ENCODE assay signal across 10 cellular contexts in the genomic region with DNA sequence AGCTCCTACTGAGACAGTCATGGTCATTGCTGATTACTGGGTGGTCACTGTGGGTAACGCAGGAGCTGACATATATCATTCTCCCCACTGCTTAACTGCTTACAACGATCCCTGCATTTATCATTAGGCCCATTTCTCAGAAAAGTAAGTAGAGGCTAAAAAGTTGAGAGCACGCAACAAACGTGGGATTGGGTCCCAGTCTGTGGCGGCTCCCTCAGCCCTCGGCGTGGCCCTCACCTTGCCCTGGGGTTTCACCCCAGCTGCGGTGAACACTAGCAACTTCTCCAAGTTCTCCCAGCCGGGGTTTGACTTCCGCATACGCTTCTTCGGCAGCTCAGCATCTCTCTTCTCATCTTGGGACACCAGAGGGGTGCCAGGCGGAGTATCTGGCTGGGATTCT. TPM values are rescaled to one million over a fixed set of nuclear protein-coding genes. Genes with fewer than 3 reads are reported as not detected.
DNase-seq lines count a peak whose midpoint lies in the region; ATAC-seq and TF ChIP-seq lines count a peak whose summit lies in the region.
"Had no signal": no experiment of that assay in that cellular context is flagged by ENCODE, and none has a peak within 500 bp of the region (broad histone marks: within the 10 kb centered on the region; RNA-seq: fewer than 3 reads in every experiment).

No MANE protein-coding gene starts in this region.

- POLR2A ChIA-PET in Caco-2 (lab: Charles Lee): interaction anchor here (0.7 to 1.0 kb wide), 3 partner anchors 13 to 98 kb away, joined by 3 to 8 read pairs (median 6); partner anchors contain the start of genes AP2A1, PTOV1 and TBC1D17

- peaks cover 11% of the 10 kb centered on the region for H3K36me3 ChIP-seq in Caco-2 (ENCODE audit: control insufficient read depth, insufficient read depth, low read length)
- peaks cover 38 to 39% of the 10 kb centered on the region in 2 donors for H3K36me3 ChIP-seq in ascending aorta
- H3K36me3 ChIP-seq in osteoblast (ENCODE audit: insufficient read depth, low read length): peaks cover 36% of the 10 kb centered on the region
- H3K36me3 ChIP-seq: colonic mucosa had no signal

- peak overlapping the region; percentile 6 to 58 for H3K27ac ChIP-seq in ascending aorta
- no peak overlapping the region for H3K27ac ChIP-seq in osteoblast (ENCODE audit: low read depth, low read length)
- H3K27ac ChIP-seq: colonic mucosa had no signal

- no peaks in the 10 kb centered on the region for H3K9me3 Mint-ChIP-seq in Caco-2 (ENCODE audit: unreplicated experiment)
- H3K9me3 Mint-ChIP-seq in IgD-negative memory B cell: no peaks in the 10 kb centered on the region

- H3K4me3 Mint-ChIP-seq in Caco-2 (ENCODE audit: unreplicated experiment): no peak overlapping the region
- no peak overlapping the region for H3K4me3 Mint-ChIP-seq in IgD-negative memory B cell

- H3K36me3 Mint-ChIP-seq in Caco-2 (ENCODE audit: insufficient read depth, unreplicated experiment) (peaks cover 77% of the 10 kb centered on the region), IgD-negative memory B cell (peaks cover 8% of the 10 kb centered on the region)

- no peak for TF ChIP-seq CTCF in Caco-2 (IDR thresholded peaks at IDR 0.05; ENCODE audit: insufficient read depth in 1 of 2, low read depth in 1 of 2, low read length in 1 of 2, severe bottlenecking in 1 of 2, unreplicated experiment in 1 of 2)
- TF ChIP-seq CTCF in ascending aorta (IDR thresholded peaks at IDR 0.05): no peak
- no peak for TF ChIP-seq CTCF in osteoblast (IDR thresholded peaks at IDR 0.05; ENCODE audit: extremely low read depth, low read depth, low read length)

- CTCF ChIA-PET in Caco-2 (lab: Charles Lee): interaction anchor here (1.0 kb wide), 1 partner anchor 8 kb away, joined by 3 read pairs; no protein-coding TSS in a partner anchor

- peaks cover 41% of the 10 kb centered on the region for H3K79me2 ChIP-seq in osteoblast (ENCODE audit: insufficient read depth, low read length)

- H3K4me3 ChIP-seq in Caco-2 (ENCODE audit: low read depth, low read length) (no peak overlapping the region), ascending aorta (peak overlapping the region in 1 of 2 donors; percentile 94), osteoblast (ENCODE audit: insufficient read depth, low read length) (no peak overlapping the region)
- H3K4me3 ChIP-seq: colonic mucosa, mucosa of descending colon had no signal

- no peak overlapping the region for H2AFZ ChIP-seq in osteoblast (ENCODE audit: low read length)

- peaks cover 22% of the 10 kb centered on the region for H3K4me1 ChIP-seq in Caco-2
- H3K4me1 ChIP-seq in ascending aorta: peaks cover 19 to 23% of the 10 kb centered on the region in 2 donors
- H3K4me1 ChIP-seq in osteoblast (ENCODE audit: insufficient read depth, low read length): peaks cover 26% of the 10 kb centered on the region

- no peak for ATAC-seq in GM21360 (IDR thresholded peaks at IDR 0.05; ENCODE audit: unreplicated experiment)

- H3K27me3 ChIP-seq in Caco-2 (replicated peaks; ENCODE audit: control insufficient read depth, insufficient read depth, low read length) (no peaks in the 10 kb centered on the region), ascending aorta (no peaks in the 10 kb centered on the region), osteoblast (ENCODE audit: insufficient read depth, low read length) (no peaks in the 10 kb centered on the region)
- H3K27me3 ChIP-seq: colonic mucosa, stomach had no signal

- H3K4me1 Mint-ChIP-seq in Caco-2 (ENCODE audit: low read depth, unreplicated experiment): peaks cover 21% of the 10 kb centered on the region
- H3K4me1 Mint-ChIP-seq in IgD-negative memory B cell: peaks cover 11 to 27% (median 16%) of the 10 kb centered on the region in 3 donors

- H3K9me3 ChIP-seq in Caco-2 (no peaks in the 10 kb centered on the region), ascending aorta (no peaks in the 10 kb centered on the region), osteoblast (ENCODE audit: low read depth, low read length) (no peaks in the 10 kb centered on the region)
- H3K9me3 ChIP-seq: colonic mucosa, mucosa of descending colon, stomach had no signal

- no peak for DNase-seq in Caco-2
- DNase-seq in ascending aorta (ENCODE audit: low spot score in 2 of 2): no peak
- DNase-seq in osteoblast (ENCODE audit: insufficient read length, low spot score, missing footprints): no peak
- no peak for DNase-seq in stimulated activated CD4-positive, alpha-beta T cell treated with anti-CD3 and anti-CD28 coated beads, Interleukin-4, amount 100 ng/mL, for 4 hours
- no peak for DNase-seq in NCI-H1092 treated with DMSO at 0.1 percent for 48 hours (lab: John Stamatoyannopoulos, UW)

- H3K27ac Mint-ChIP-seq in Caco-2 (ENCODE audit: unreplicated experiment) (peak overlapping the region; percentile 98), IgD-negative memory B cell (peak overlapping the region in 2 of 3 donors; percentile 18 to 71)

- peak overlapping the region; percentile 94 for H3K4me2 ChIP-seq in osteoblast (ENCODE audit: insufficient read depth, low read length)

- H3K27me3 Mint-ChIP-seq in Caco-2 (ENCODE audit: insufficient read depth, unreplicated experiment): no peaks in the 10 kb centered on the region
- no peaks in the 10 kb centered on the region for H3K27me3 Mint-ChIP-seq in IgD-negative memory B cell

- intact Hi-C loops in Caco-2 (cut with micrococcal nuclease; ENCODE audit: unreplicated experiment) (loop anchor here (5.0 kb wide), 1 partner anchor 188 kb away; the partner anchor contains the start of gene PRMT1), ascending aorta (cut with DNase I) (loop anchor here (5.0 kb wide), 2 partner anchors 188 to 273 kb away; partner anchors contain the start of genes PRMT1 and PRR12)

- H4K20me1 ChIP-seq in osteoblast (ENCODE audit: insufficient read depth, low read length): peaks cover 29% of the 10 kb centered on the region

- BruUV-seq in Caco-2 (replicated peaks; lab: Mats Ljungman, UMichigan): no TSS peak

RNA-seq across cellular contexts. Expression of gene PNKP, which starts 2.5 kb away (rescaled TPM):
- total RNA-seq in Caco-2 (2022) (130 and 147 TPM in 2 replicates), ascending aorta (46.3 TPM), osteoblast (42.1 and 43.8 TPM in 2 replicates)
- polyA plus RNA-seq in IgD-negative memory B cell: 56.3 TPM

RNA-seq across cellular contexts. Expression of gene AKT1S1, which starts 12.3 kb away (rescaled TPM):
- 64.6 and 77.6 TPM in 2 replicates for total RNA-seq in Caco-2 (2022)
- polyA plus RNA-seq in IgD-negative memory B cell: 5.0 TPM
- total RNA-seq in ascending aorta: 12.8 TPM
- 13.3 and 13.4 TPM in 2 replicates for total RNA-seq in osteoblast

RNA-seq across cellular contexts. Expression of gene TBC1D17, which starts 12.6 kb away (rescaled TPM):
- total RNA-seq in Caco-2 (2022) (55.3 and 56.5 TPM in 2 replicates), ascending aorta (44.6 TPM), osteoblast (21.4 and 26.5 TPM in 2 replicates)
- 19.1 TPM for polyA plus RNA-seq in IgD-negative memory B cell

RNA-seq across cellular contexts. Expression of gene PTOV1, which starts 13.9 kb away (rescaled TPM):
- 209 and 224 TPM in 2 replicates for total RNA-seq in Caco-2 (2022)
- polyA plus RNA-seq in IgD-negative memory B cell: 45.0 TPM
- total RNA-seq in ascending aorta: 163 TPM
- total RNA-seq in osteoblast: 39.4 and 43.3 TPM in 2 replicates

RNA-seq across cellular contexts. Expression of gene IL4I1, which starts 31.8 kb away (rescaled TPM):
- total RNA-seq in Caco-2 (2022) (0.61 and 1.1 TPM in 2 replicates), ascending aorta (0.96 TPM), osteoblast (0.29 and 1.4 TPM in 2 replicates)
- 0.39 TPM for polyA plus RNA-seq in IgD-negative memory B cell
